8 cellular contexts compared by ENCODE assay signal in genomic region chr5:128844354-128844923, GRCh38.
DNase-seq lines count a peak whose midpoint lies in the region; ATAC-seq and TF ChIP-seq lines count a peak whose summit lies in the region.

No MANE protein-coding gene starts in this region.

- dilution Hi-C loops in IMR-90 (cut with HindIII; ENCODE audit: low sequenced_read_pairs, unreplicated experiment), result no loop called here

- no peak overlapping the region for H3K27ac Mint-ChIP-seq in T-helper 17 cell

- no peak overlapping the region for H3K4ac ChIP-seq in IMR-90 (ENCODE audit: low read depth, low read length)

- no peak overlapping the region for H3K23ac ChIP-seq in IMR-90 (ENCODE audit: low read depth, low read length)

- H3K4me1 Mint-ChIP-seq in T-helper 17 cell, result no peaks in the 10 kb centered on the region

- ATAC-seq in IMR-90 (ENCODE audit: low read depth) (no peak), T-helper 17 cell (no peak)

- CTCF ChIA-PET in BJ (lab: Yijun Ruan, JAX), result interaction anchor here (0.7 to 1.5 kb wide), 3 partner anchors 625 to 638 kb away, joined by 3 read pairs; no protein-coding TSS in a partner anchor
- CTCF ChIA-PET in IMR-90 (lab: Yijun Ruan, JAX), result interaction anchor here (0.6 kb wide), 1 partner anchor 282 kb away, joined by 4 read pairs; no protein-coding TSS in a partner anchor

- H3K4me2 ChIP-seq in IMR-90 (ENCODE audit: low read depth, low read length), result no peak overlapping the region

- H3K4me3 ChIP-seq in BJ (ENCODE audit: low read depth, low read length) (no peak overlapping the region), IMR-90 (ENCODE audit: insufficient read depth, low read depth, low read length) (no peak overlapping the region), astrocyte of the cerebellum (ENCODE audit: low read depth, low read length) (no peak overlapping the region)

- peak; percentile 16; the same call in 1 of the 2 replicates for TF ChIP-seq CTCF in BJ (IDR thresholded peaks at IDR 0.05; ENCODE audit: insufficient read depth, low read depth, low read length)
- TF ChIP-seq CTCF in IMR-90 (conservative IDR thresholded peaks at IDR 0.05; ENCODE audit: low read depth, low read length), result peak; percentile 51
- no peak for TF ChIP-seq CTCF in astrocyte of the cerebellum (IDR thresholded peaks at IDR 0.05; ENCODE audit: low read depth, low read length, missing control alignments)

- no peak overlapping the region for H2BK120ac ChIP-seq in IMR-90 (ENCODE audit: low read depth, low read length)

- DNase-seq in BJ (ENCODE audit: low read depth) (no peak), IMR-90 (peak; percentile 28), astrocyte of the cerebellum (ENCODE audit: low read depth) (peak; percentile 26), kidney glomerular epithelial cell (lab: John Stamatoyannopoulos, UW) (peak; percentile 41), posterior vena cava (ENCODE audit: low spot score) (no peak), NCI-H2227 (lab: John Stamatoyannopoulos, UW; ENCODE audit: unreplicated experiment) (no peak), T-helper 17 cell (no peak), SK-N-DZ (ENCODE audit: low spot score) (no peak)

- H2AK5ac ChIP-seq in IMR-90 (ENCODE audit: low read depth, low read length), result no peak overlapping the region

- no peak overlapping the region for H3K56ac ChIP-seq in IMR-90 (ENCODE audit: extremely low read depth, insufficient read depth, low read length)

- no peaks in the 10 kb centered on the region for H3K79me1 ChIP-seq in IMR-90 (ENCODE audit: low read depth in 1 of 2, low read length in 2 of 2)

- no peaks in the 10 kb centered on the region for H3K27me3 Mint-ChIP-seq in T-helper 17 cell

- H3K14ac ChIP-seq in IMR-90 (replicated peaks; ENCODE audit: low read depth, low read length), result no peak overlapping the region

- POLR2A ChIA-PET in BJ (lab: Charles Lee), result no interaction called here
- POLR2A ChIA-PET in IMR-90 (lab: Charles Lee; ENCODE audit: unreplicated experiment), result no interaction called here

- no CpG with 5 or more reads among the region's 2 CpGs for WGBS in IMR-90 (ENCODE audit: extremely low coverage in 2 of 2, insufficient read length in 1 of 2), 2 experiments

- no peak overlapping the region for H3K9ac ChIP-seq in IMR-90 (ENCODE audit: low read depth, low read length)

- H2BK20ac ChIP-seq in IMR-90 (ENCODE audit: low read depth, low read length), result no peak overlapping the region

- no TSS peak for BruUV-seq in IMR-90 (replicated peaks; lab: Mats Ljungman, UMichigan)

- no peak overlapping the region for H4K91ac ChIP-seq in IMR-90 (ENCODE audit: insufficient read depth, low read depth, low read length)

- H2BK15ac ChIP-seq in IMR-90 (ENCODE audit: low read depth, low read length), result no peak overlapping the region

- H2BK5ac ChIP-seq in IMR-90 (ENCODE audit: low read depth, low read length, poor library complexity, severe bottlenecking), result no peak overlapping the region

- H3K27ac ChIP-seq in IMR-90 (ENCODE audit: insufficient read depth, low read length), result no peak overlapping the region

- no peaks in the 10 kb centered on the region for H3K36me3 Mint-ChIP-seq in T-helper 17 cell (ENCODE audit: low read depth)

- no peak for TF ChIP-seq POLR2A in IMR-90 (IDR thresholded peaks at IDR 0.05; ENCODE audit: low read depth, low read length)

- no peak overlapping the region for H4K8ac ChIP-seq in IMR-90 (ENCODE audit: low read depth in 2 of 2, low read length in 2 of 2)

- in situ Hi-C loops in IMR-90 (cut with MboI; ENCODE audit: low sequenced_read_pairs) (loop anchor here (10.0 to 25.0 kb wide), 3 partner anchors 332 to 1257 kb away; no protein-coding TSS in a partner anchor), astrocyte of the cerebellum (cut with HindIII; ENCODE audit: low sequenced_read_pairs) (loop anchor here (25.0 kb wide), 2 partner anchors 332 to 632 kb away; no protein-coding TSS in a partner anchor)

- H3K27me3 ChIP-seq in BJ (ENCODE audit: control insufficient read depth, insufficient read depth, low read length), result no peaks in the 10 kb centered on the region; the same call in 1 of the 2 replicates
- no peaks in the 10 kb centered on the region for H3K27me3 ChIP-seq in IMR-90 (ENCODE audit: control insufficient read depth, insufficient read depth, low read length)

- H3K36me3 ChIP-seq in BJ (ENCODE audit: control insufficient read depth, insufficient read depth, low read length) (no peaks in the 10 kb centered on the region), IMR-90 (ENCODE audit: control insufficient read depth, insufficient read depth, low read length) (no peaks in the 10 kb centered on the region)

- H2AK9ac ChIP-seq in IMR-90 (replicated peaks; ENCODE audit: low read depth, low read length, poor library complexity), result no peak overlapping the region

- no peaks in the 10 kb centered on the region for H3K4me1 ChIP-seq in IMR-90 (ENCODE audit: control insufficient read depth, insufficient read depth, low read length)

- intact Hi-C loops in IMR-90 (cut with micrococcal nuclease) (loop anchor here (1.0 to 10.0 kb wide), 5 partner anchors 97 to 631 kb away; partner anchors contain the start of gene FBN2), posterior vena cava (cut with DNase I) (no loop called here)

- no peak overlapping the region for H3K18ac ChIP-seq in IMR-90 (ENCODE audit: low read depth, low read length)

- H2AFZ ChIP-seq in IMR-90 (replicated peaks; ENCODE audit: low read length, poor library complexity), result no peak overlapping the region

- H3K9me3 ChIP-seq in IMR-90 (ENCODE audit: control insufficient read depth, insufficient read depth, low read length) (no peaks in the 10 kb centered on the region), T-helper 17 cell (ENCODE audit: control insufficient read depth, low read length, poor library complexity, severe bottlenecking) (no peaks in the 10 kb centered on the region)

- no peak overlapping the region for H3K4me3 Mint-ChIP-seq in T-helper 17 cell

- no peaks in the 10 kb centered on the region for H3K9me1 ChIP-seq in IMR-90 (ENCODE audit: insufficient read depth, low read length)

- H4K20me1 ChIP-seq in IMR-90 (ENCODE audit: insufficient read depth, low read length), result no peaks in the 10 kb centered on the region

- no peak overlapping the region for H4K5ac ChIP-seq in IMR-90 (ENCODE audit: low read depth, low read length)

- TF ChIP-seq RAD21 in IMR-90 (IDR thresholded peaks at IDR 0.05; ENCODE audit: low read length), result peak; percentile 54

TF ChIP-seq in IMR-90, 13 proteins besides CTCF, POLR2A, EP300 and RAD21:
- TF ChIP-seq RCOR1 (IDR thresholded peaks at IDR 0.05; ENCODE audit: insufficient replicate concordance, low read length), result no peak
- peak; percentile 27; the same call in 1 of the 2 replicates for TF ChIP-seq SMC3 (IDR thresholded peaks at IDR 0.05; ENCODE audit: low read depth, low read length)
- TF ChIP-seq ELK1 (IDR thresholded peaks at IDR 0.05; ENCODE audit: borderline replicate concordance, low read depth, low read length), result no peak
- TF ChIP-seq, protein P1, sequence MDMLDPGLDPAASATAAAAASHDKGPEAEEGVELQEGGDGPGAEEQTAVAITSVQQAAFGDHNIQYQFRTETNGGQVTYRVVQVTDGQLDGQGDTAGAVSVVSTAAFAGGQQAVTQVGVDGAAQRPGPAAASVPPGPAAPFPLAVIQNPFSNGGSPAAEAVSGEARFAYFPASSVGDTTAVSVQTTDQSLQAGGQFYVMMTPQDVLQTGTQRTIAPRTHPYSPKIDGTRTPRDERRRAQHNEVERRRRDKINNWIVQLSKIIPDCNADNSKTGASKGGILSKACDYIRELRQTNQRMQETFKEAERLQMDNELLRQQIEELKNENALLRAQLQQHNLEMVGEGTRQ (IDR thresholded peaks at IDR 0.05; ENCODE audit: low read depth, low read length), result no peak

Comparison
In these comparisons a context has a peak if more than half of its experiments do, and no peak if none do; other contexts are left out.
1. DNase-seq: peak in IMR-90 (single experiment), astrocyte of the cerebellum (single experiment) and kidney glomerular epithelial cell (single experiment); none in BJ (single experiment), posterior vena cava (single experiment), NCI-H2227 (single experiment), T-helper 17 cell (0 of 3) and SK-N-DZ (single experiment).